1 cellular context compared by ENCODE assay signal in the genomic region with DNA sequence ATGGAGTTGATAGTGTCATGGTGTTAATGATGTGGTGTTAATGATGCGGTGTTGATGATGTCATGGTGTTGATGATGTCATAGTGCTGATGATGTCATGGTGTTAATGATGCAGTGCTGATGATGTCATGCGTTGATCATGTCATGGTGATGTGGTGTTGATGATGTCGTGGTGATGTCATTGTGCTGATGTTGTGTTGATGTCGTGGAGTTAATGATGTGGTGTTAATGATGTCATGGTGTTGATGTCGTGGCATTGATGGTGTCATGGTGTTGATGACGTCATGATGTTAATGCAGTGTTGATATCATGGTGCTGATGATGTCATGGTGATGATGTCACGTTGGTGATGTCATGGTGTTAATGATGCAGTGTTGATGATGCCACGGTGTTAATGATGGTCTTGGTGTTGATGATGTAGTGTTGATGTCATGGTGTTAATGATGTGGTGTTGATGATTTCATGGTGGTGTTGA.
TF ChIP-seq lines count a peak whose summit lies in the region.

No MANE protein-coding gene starts in this region.

TF ChIP-seq in K562, 482 proteins besides CTCF, POLR2A, EP300 and RAD21 (continued from another document):
- no peak for TF ChIP-seq ESRRA (IDR thresholded peaks at IDR 0.05; ENCODE audit: borderline replicate concordance, low read depth)
- TF ChIP-seq GATAD2A (IDR thresholded peaks at IDR 0.05): no peak
- TF ChIP-seq PHF20 (IDR thresholded peaks at IDR 0.05; ENCODE audit: partially characterized antibody): no peak
- no peak for TF ChIP-seq ZSCAN32 (CRISPR knock-in tag; IDR thresholded peaks at IDR 0.05)
- no peak for TF ChIP-seq HOXB6 (CRISPR knock-in tag; IDR thresholded peaks at IDR 0.05; ENCODE audit: borderline replicate concordance)
- TF ChIP-seq JUNB (CRISPR knock-in tag; conservative IDR thresholded peaks at IDR 0.05): peak; percentile 97
- no peak for TF ChIP-seq XRCC5 (IDR thresholded peaks at IDR 0.05; ENCODE audit: low read depth, low read length)
- TF ChIP-seq CBFA2T2 (conservative IDR thresholded peaks at IDR 0.05): no peak
- no peak for TF ChIP-seq VEZF1 (CRISPR knock-in tag; IDR thresholded peaks at IDR 0.05)
- TF ChIP-seq JUND (IDR thresholded peaks at IDR 0.05; ENCODE audit: borderline replicate concordance, low read depth, low read length): peak; percentile 65; the same call in 1 of the 2 replicates
- peak; percentile 99; the same call in 2 of the 3 replicates for TF ChIP-seq JUND (tag; IDR thresholded peaks at IDR 0.05; ENCODE audit: borderline replicate concordance, low read depth, low read length)
- TF ChIP-seq DIDO1 (tag; IDR thresholded peaks at IDR 0.05; ENCODE audit: low read depth): peak; percentile 51; the same call in 1 of the 2 replicates
- no peak for TF ChIP-seq RAD51 (IDR thresholded peaks at IDR 0.05; ENCODE audit: borderline replicate concordance, low read depth)
- TF ChIP-seq TRIM24 (IDR thresholded peaks at IDR 0.05): peak; percentile 62 to 74; a peak in 2 of 4 replicates
